ENCODE assay signal across 13 cellular contexts in genomic region chr1:180842890-180843289, GRCh38.
DNase-seq lines count a peak whose midpoint lies in the region; ATAC-seq and TF ChIP-seq lines count a peak whose summit lies in the region.
"Had no signal": no experiment of that assay in that cellular context is flagged by ENCODE, and none has a peak within 500 bp of the region (broad histone marks: within the 10 kb centered on the region; RNA-seq: fewer than 3 reads in every experiment).

No MANE protein-coding gene starts in this region.

- no peak overlapping the region for H2AFZ ChIP-seq in osteoblast (ENCODE audit: low read length)
- H2AFZ ChIP-seq: PC-9 had no signal

- H3K36me3 Mint-ChIP-seq in activated naive CD4-positive, alpha-beta T cell treated with anti-CD3 and anti-CD28 coated beads, Interleukin-2, amount 10 ng/mL, durations not matched to agents 7 days and 5 days, result peaks cover 8% of the 10 kb centered on the region

- no peak for TF ChIP-seq CTCF in osteoblast (IDR thresholded peaks at IDR 0.05; ENCODE audit: extremely low read depth, low read depth, low read length)

- ATAC-seq in HG02973 (IDR thresholded peaks at IDR 0.05; ENCODE audit: unreplicated experiment) (no peak), GM21576 (IDR thresholded peaks at IDR 0.05; ENCODE audit: unreplicated experiment) (no peak)
- ATAC-seq: activated T-cell treated with anti-CD3 and anti-CD28 coated beads, Interleukin-2, amount 50 U/mL, for 4 hours; T-cell had no signal

- H3K36me3 ChIP-seq in osteoblast (ENCODE audit: insufficient read depth, low read length), result no peaks in the 10 kb centered on the region

- no peak overlapping the region for H3K4me3 ChIP-seq in osteoblast (ENCODE audit: insufficient read depth, low read length)
- H3K4me3 ChIP-seq: PC-9 had no signal

- no peaks in the 10 kb centered on the region for H3K79me2 ChIP-seq in osteoblast (ENCODE audit: insufficient read depth, low read length)

- peaks cover 17% of the 10 kb centered on the region for H3K4me1 ChIP-seq in osteoblast (ENCODE audit: insufficient read depth, low read length)

- no peaks in the 10 kb centered on the region for H3K27me3 ChIP-seq in osteoblast (ENCODE audit: insufficient read depth, low read length)

- peaks cover 4% of the 10 kb centered on the region for H3K4me1 Mint-ChIP-seq in activated naive CD4-positive, alpha-beta T cell treated with anti-CD3 and anti-CD28 coated beads, Interleukin-2, amount 10 ng/mL, durations not matched to agents 7 days and 5 days

- H4K20me1 ChIP-seq in osteoblast (ENCODE audit: insufficient read depth, low read length), result no peaks in the 10 kb centered on the region

- peak overlapping the region; percentile 62 for H3K4me2 ChIP-seq in osteoblast (ENCODE audit: insufficient read depth, low read length)
- H3K4me2 ChIP-seq: PC-9 had no signal

- peaks cover 3% of the 10 kb centered on the region for H3K9me3 Mint-ChIP-seq in activated naive CD4-positive, alpha-beta T cell treated with anti-CD3 and anti-CD28 coated beads, Interleukin-2, amount 10 ng/mL, durations not matched to agents 7 days and 5 days
- H3K9me3 Mint-ChIP-seq: activated T-cell treated with anti-CD3 and anti-CD28 coated beads, Interleukin-2, amount 50 U/mL, for 4 hours had no signal

- peak overlapping the region; percentile 85 for H3K27ac ChIP-seq in osteoblast (ENCODE audit: low read depth, low read length)
- H3K27ac ChIP-seq: PC-9 had no signal

- no peaks in the 10 kb centered on the region for H3K9me3 ChIP-seq in osteoblast (ENCODE audit: low read depth, low read length)

- DNase-seq in GM03348 (ENCODE audit: low spot score), result peak; percentile 12
- DNase-seq in NCI-H2029 (lab: John Stamatoyannopoulos, UW), result peak; percentile 54
- DNase-seq in dermis blood vessel endothelial cell, result peak; percentile 56
- no peak for DNase-seq in osteoblast (ENCODE audit: insufficient read length, low spot score, missing footprints)
- DNase-seq in activated naive CD4-positive, alpha-beta T cell treated with anti-CD3 and anti-CD28 coated beads, Interleukin-2, amount 10 ng/mL, durations not matched to agents 7 days and 5 days, result no peak
- DNase-seq: activated CD4-positive, alpha-beta T cell treated with anti-CD3 and anti-CD28 coated beads for 1 hour; activated T-cell treated with anti-CD3 and anti-CD28 coated beads, Interleukin-2, amount 50 U/mL, for 4 hours; effector CD8-positive, alpha-beta T cell; NCI-H1105; PC-9; T-cell had no signal

- H3K27ac Mint-ChIP-seq in activated naive CD4-positive, alpha-beta T cell treated with anti-CD3 and anti-CD28 coated beads, Interleukin-2, amount 10 ng/mL, durations not matched to agents 7 days and 5 days, result no peak overlapping the region
- H3K27ac Mint-ChIP-seq: T-cell had no signal

- no peak overlapping the region for H3K4me3 Mint-ChIP-seq in activated naive CD4-positive, alpha-beta T cell treated with anti-CD3 and anti-CD28 coated beads, Interleukin-2, amount 10 ng/mL, durations not matched to agents 7 days and 5 days
- H3K4me3 Mint-ChIP-seq: activated T-cell treated with anti-CD3 and anti-CD28 coated beads, Interleukin-2, amount 50 U/mL, for 4 hours; T-cell had no signal

- CTCF ChIA-PET in activated naive CD4-positive, alpha-beta T cell treated with anti-CD3 and anti-CD28 coated beads, Interleukin-2, amount 10 ng/mL, durations not matched to agents 7 days and 5 days (lab: Charles Lee), result interaction anchor here (0.7 to 1.6 kb wide), 2 partner anchors 20 to 328 kb away, joined by 3 to 4 read pairs; no protein-coding TSS in a partner anchor

- no peaks in the 10 kb centered on the region for H3K27me3 Mint-ChIP-seq in activated naive CD4-positive, alpha-beta T cell treated with anti-CD3 and anti-CD28 coated beads, Interleukin-2, amount 10 ng/mL, durations not matched to agents 7 days and 5 days
- H3K27me3 Mint-ChIP-seq: T-cell had no signal

Comparison
In these comparisons a context has a peak if more than half of its experiments do, and no peak if none do; other contexts are left out.
1. DNase-seq: peak in GM03348 (single experiment), NCI-H2029 (single experiment) and dermis blood vessel endothelial cell (single experiment); none in osteoblast (single experiment) and activated naive CD4-positive, alpha-beta T cell treated with anti-CD3 and anti-CD28 coated beads, Interleukin-2, amount 10 ng/mL, durations not matched to agents 7 days and 5 days (single experiment).